Comparison of ENCODE assay signal across 1 cellular context in the genomic region with DNA sequence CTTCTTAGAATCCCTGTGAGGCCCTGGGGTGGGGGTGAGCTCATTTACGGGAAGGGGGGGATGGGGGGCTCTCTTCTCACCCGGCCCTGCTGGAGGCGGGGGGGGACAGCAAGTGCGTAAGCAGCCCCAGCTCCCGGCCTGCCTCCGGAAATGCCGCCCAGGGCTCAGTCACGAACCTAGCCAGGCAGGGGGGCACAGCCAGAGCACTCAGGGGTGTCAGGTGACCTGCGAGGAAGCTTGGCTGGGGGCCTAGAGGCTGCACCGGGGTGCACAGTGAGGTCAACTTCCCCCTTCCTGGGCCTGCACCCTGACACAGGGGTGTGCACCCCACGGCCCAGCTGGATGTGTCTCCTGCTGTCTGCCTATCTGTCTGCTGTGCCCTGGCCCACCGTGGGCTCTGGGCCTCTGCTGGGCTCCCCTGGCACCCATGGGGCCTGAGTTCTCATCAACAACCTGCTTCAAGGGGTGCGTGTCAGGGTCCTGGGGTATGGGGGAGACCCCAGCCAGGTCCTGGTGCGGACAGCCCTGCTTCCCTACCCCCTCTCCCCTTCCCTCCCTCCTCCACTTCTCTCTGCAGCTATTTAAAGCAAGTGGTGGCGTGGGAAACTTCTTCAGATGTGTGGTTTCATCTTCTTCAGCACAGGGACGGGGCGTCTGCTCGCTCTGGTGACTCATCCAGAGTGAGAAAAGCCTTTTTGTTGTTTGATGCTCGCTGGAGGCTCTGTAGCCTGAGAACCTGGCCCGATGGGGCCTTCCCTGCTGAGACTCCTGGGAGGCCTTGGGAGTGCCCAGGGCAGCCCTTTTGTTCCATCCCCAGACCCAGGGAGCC.
TF ChIP-seq lines count a peak whose summit lies in the region.

No MANE protein-coding gene starts in this region.

TF ChIP-seq in Ishikawa, 13 proteins besides CTCF, POLR2A, EP300 and RAD21 (continued from another document):
- TF ChIP-seq ZBTB7A (IDR thresholded peaks at IDR 0.05; ENCODE audit: low read depth) (no peak), TCF12 (IDR thresholded peaks at IDR 0.05; ENCODE audit: low read depth) (peak; percentile 67), TAF1 (IDR thresholded peaks at IDR 0.05; ENCODE audit: low read depth) (no peak)
TF ChIP-seq in Ishikawa: peak in this region for 6.
